In the genomic region with DNA sequence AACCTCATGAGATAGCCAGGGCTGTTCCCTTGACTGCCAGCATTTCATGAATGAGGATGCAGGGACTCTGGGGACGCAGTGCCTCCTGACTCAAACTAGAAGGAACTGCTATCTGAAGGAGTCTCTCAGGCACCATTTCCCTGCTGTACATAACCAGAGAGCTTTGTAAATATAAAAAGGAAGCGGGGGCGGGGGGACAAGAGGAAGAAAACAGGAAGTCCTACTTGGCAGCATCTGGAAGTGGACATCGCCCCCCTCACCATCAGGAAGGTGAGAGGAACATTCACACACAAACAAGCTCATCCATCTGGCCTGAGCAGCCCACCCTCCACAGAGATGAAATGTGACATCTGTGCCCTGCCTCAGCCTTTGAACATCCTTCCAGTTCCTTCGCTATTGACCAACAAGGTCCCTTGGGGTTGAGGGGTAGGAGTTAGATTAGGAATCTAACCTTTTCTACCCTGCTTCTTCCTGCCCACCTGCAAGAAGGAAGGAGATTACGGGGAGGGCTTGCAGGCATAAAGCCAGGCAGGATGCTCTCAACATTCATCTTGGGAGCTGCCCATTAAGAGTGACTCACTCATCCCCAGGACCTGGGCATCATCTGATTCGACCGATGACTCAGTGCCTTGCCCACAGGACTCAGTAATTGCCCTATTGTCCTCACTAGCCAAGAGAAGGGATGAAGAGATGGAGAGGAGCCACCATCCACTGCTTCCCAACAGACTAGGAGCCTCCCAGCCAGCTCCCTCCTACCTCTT, we compare ENCODE assay signal across 9 cellular contexts. TPM values are rescaled to one million over a fixed set of nuclear protein-coding genes. Genes with fewer than 3 reads are reported as not detected.
DNase-seq lines count a peak whose midpoint lies in the region; ATAC-seq, FAIRE-seq and TF ChIP-seq lines count a peak whose summit lies in the region.
"Had no signal": no experiment of that assay in that cellular context is flagged by ENCODE, and none has a peak within 500 bp of the region (broad histone marks: within the 10 kb centered on the region; RNA-seq: fewer than 3 reads in every experiment).

No MANE protein-coding gene starts in this region.

- H3K9me3 Mint-ChIP-seq in brain, result no peaks in the 10 kb centered on the region

- no peak for TF ChIP-seq CTCF in AG10803 (conservative IDR thresholded peaks at IDR 0.05; ENCODE audit: low read length)
- no peak for TF ChIP-seq CTCF in brain (conservative IDR thresholded peaks at IDR 0.05)

- no peak for ATAC-seq in GM19023 (IDR thresholded peaks at IDR 0.05; ENCODE audit: unreplicated experiment)
- no peak for ATAC-seq in GM21737 (IDR thresholded peaks at IDR 0.05; ENCODE audit: unreplicated experiment)

- H3K36me3 Mint-ChIP-seq in brain, result peaks cover 56% of the 10 kb centered on the region

- peak overlapping the region in 1 of 5 experiments; percentile 12 for H3K4me3 Mint-ChIP-seq in brain

- H3K4me1 Mint-ChIP-seq in brain, result peaks cover 19% of the 10 kb centered on the region

- FAIRE-seq in HTR-8/SVneo (lab: Jason Lieb, UNC), result no peak

- DNase-seq in AG10803 (ENCODE audit: low read depth) (peak; percentile 71), HTR-8/SVneo (ENCODE audit: insufficient read length, low spot score) (peak; percentile 66), lung microvascular endothelial cell (ENCODE audit: low read depth in 2 of 2) (peak; percentile 63 to 96), cerebellum (ENCODE audit: low spot score) (no peak), DMS79 treated with DMSO at 0.1 percent for 48 hours (lab: John Stamatoyannopoulos, UW) (no peak)
- DNase-seq: stimulated activated CD4-positive, alpha-beta T cell treated with anti-CD3 and anti-CD28 coated beads, Interleukin-4, amount 100 ng/mL, for 4 hours had no signal

- peak overlapping the region in 4 of 5 experiments; percentile 38 to 82 (median 74) for H3K27ac Mint-ChIP-seq in brain

- no peaks in the 10 kb centered on the region for H3K27me3 Mint-ChIP-seq in brain

- H3K4me3 ChIP-seq in AG10803 (ENCODE audit: low read length), result no peak overlapping the region

RNA-seq across cellular contexts. Expression of gene SH3BP5, which starts 31.9 kb away (rescaled TPM):
- polyA plus RNA-seq in brain (ENCODE audit: insufficient read depth, low read depth, low replicate concordance), result 48.1 TPM
- total RNA-seq in lung microvascular endothelial cell (42.3 and 43.4 TPM in 2 replicates), cerebellum (58.1 TPM)

Comparison
In these comparisons a context has a peak if more than half of its experiments do, and no peak if none do; other contexts are left out.
1. DNase-seq: peak in AG10803 (single experiment), HTR-8/SVneo (single experiment) and lung microvascular endothelial cell (2 of 2); none in cerebellum (single experiment) and DMS79 treated with DMSO at 0.1 percent for 48 hours (single experiment).